In the genomic region with DNA sequence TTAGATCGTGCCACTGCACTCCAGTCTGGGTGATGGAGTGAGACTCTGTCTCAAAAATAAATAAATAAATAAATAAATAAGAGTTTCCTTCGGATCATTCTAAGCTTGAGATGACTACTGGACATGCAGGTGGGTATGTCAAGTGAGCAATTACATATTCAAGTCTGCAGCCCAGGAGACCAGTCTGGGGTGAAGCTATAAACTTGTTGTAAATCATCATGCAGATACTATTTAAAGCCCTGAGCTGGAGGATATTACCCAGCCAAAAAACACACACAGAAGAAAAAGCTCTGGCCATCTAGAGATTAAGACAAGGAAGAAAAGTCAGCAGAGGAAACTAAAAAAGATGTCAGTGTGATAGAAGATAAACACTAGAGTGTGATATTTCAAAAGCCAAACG, we compare ENCODE assay signal across 27 cellular contexts. TPM values are rescaled to one million over a fixed set of nuclear protein-coding genes. Genes with fewer than 3 reads are reported as not detected.
DNase-seq lines count a peak whose midpoint lies in the region; ATAC-seq and TF ChIP-seq lines count a peak whose summit lies in the region.
"Had no signal": no experiment of that assay in that cellular context is flagged by ENCODE, and none has a peak within 500 bp of the region (broad histone marks: within the 10 kb centered on the region; RNA-seq: fewer than 3 reads in every experiment).

No MANE protein-coding gene starts in this region.

- H3K27ac ChIP-seq in coronary artery (peak overlapping the region; percentile 57 to 63), sigmoid colon (peak overlapping the region in 3 of 4 donors; percentile 10 to 59 (median 52)), tibial artery (peak overlapping the region; percentile 62 to 77), testis (no peak overlapping the region)
- H3K27ac ChIP-seq in CD4-positive, alpha-beta T cell (ENCODE audit: low read depth, low read length), result no peak overlapping the region
- H3K27ac ChIP-seq: BLaER1 had no signal

- H3K27me3 Mint-ChIP-seq in CD4-positive, alpha-beta T cell, result no peaks in the 10 kb centered on the region
- H3K27me3 Mint-ChIP-seq: CD4-positive, CD25-positive, alpha-beta regulatory T cell had no signal

- H3K36me3 ChIP-seq in sigmoid colon (no peaks in the 10 kb centered on the region), tibial artery (no peaks in the 10 kb centered on the region), testis (ENCODE audit: low read depth, missing control alignments) (no peaks in the 10 kb centered on the region)
- H3K36me3 ChIP-seq: BE2C, BLaER1 had no signal

- TF ChIP-seq POLR2A in sigmoid colon (IDR thresholded peaks at IDR 0.05), result no peak
- no peak for TF ChIP-seq POLR2A in testis (IDR thresholded peaks at IDR 0.05)

- DNase-seq in coronary artery (ENCODE audit: low spot score) (no peak), sigmoid colon (no peak), tibial artery (no peak), NCI-H1092 treated with DMSO at 0.1 percent for 48 hours (lab: John Stamatoyannopoulos, UW) (no peak), testis (no peak), G401 (ENCODE audit: low spot score) (no peak)
- DNase-seq in CD4-positive, alpha-beta T cell, result no peak
- DNase-seq: 8988T; ACHN; BE2C; C1 segment of cervical spinal cord; Caco-2; Calu3; CD4-positive, CD25-positive, alpha-beta regulatory T cell; CD8-positive, alpha-beta T cell; DMS 273 treated with DMSO at 0.1 percent for 48 hours; DMS153; DMS53; DMS79; DND-41; EL; GF-D8 had no signal

- H3K27me3 ChIP-seq in sigmoid colon (no peaks in the 10 kb centered on the region), tibial artery (no peaks in the 10 kb centered on the region), testis (no peaks in the 10 kb centered on the region)
- H3K27me3 ChIP-seq in CD4-positive, alpha-beta T cell (ENCODE audit: control insufficient read depth, insufficient read depth, low read length), result no peaks in the 10 kb centered on the region
- H3K27me3 ChIP-seq: BE2C, BLaER1 had no signal

- POLR2A ChIA-PET in CD4-positive, alpha-beta T cell (lab: Charles Lee), result no interaction called here

- intact Hi-C loops in sigmoid colon (cut with DNase I) (no loop called here), tibial artery (cut with DNase I; ENCODE audit: low total_unique reads) (no loop called here), testis (cut with DNase I; ENCODE audit: low total_unique reads) (no loop called here)
- intact Hi-C loops in CD4-positive, alpha-beta T cell (cut with DNase I, micrococcal nuclease), result no loop called here

- H3K9me3 ChIP-seq in sigmoid colon (no peaks in the 10 kb centered on the region), tibial artery (no peaks in the 10 kb centered on the region), testis (no peaks in the 10 kb centered on the region)
- no peaks in the 10 kb centered on the region for H3K9me3 ChIP-seq in CD4-positive, alpha-beta T cell (ENCODE audit: control insufficient read depth, low read length)
- H3K9me3 ChIP-seq: BE2C, BLaER1, Caco-2 had no signal

- peaks cover 4% of the 10 kb centered on the region for H3K9me3 Mint-ChIP-seq in CD4-positive, alpha-beta T cell
- H3K9me3 Mint-ChIP-seq: CD8-positive, alpha-beta T cell had no signal

- H3K4me3 ChIP-seq in coronary artery, result no peak overlapping the region
- H3K4me3 ChIP-seq in sigmoid colon, result no peak overlapping the region
- no peak overlapping the region for H3K4me3 ChIP-seq in tibial artery
- H3K4me3 ChIP-seq in testis, result no peak overlapping the region
- H3K4me3 ChIP-seq: BLaER1 had no signal

- no peak for ATAC-seq in CD4-positive, alpha-beta T cell (ENCODE audit: poor library complexity)
- ATAC-seq: CD8-positive, alpha-beta T cell had no signal

- no peaks in the 10 kb centered on the region for H3K4me1 Mint-ChIP-seq in CD4-positive, alpha-beta T cell (ENCODE audit: low read depth)
- H3K4me1 Mint-ChIP-seq: CD14-positive monocyte had no signal

- H3K4me1 ChIP-seq in sigmoid colon, result peaks cover 0 to 26% (median 25%) of the 10 kb centered on the region in 4 donors
- H3K4me1 ChIP-seq in tibial artery, result peaks cover 0 to 49% (median 28%) of the 10 kb centered on the region in 4 donors
- no peaks in the 10 kb centered on the region for H3K4me1 ChIP-seq in testis
- H3K4me1 ChIP-seq: BE2C, Caco-2 had no signal

- WGBS in sigmoid colon, 2 donors, result 67 to 72% methylated on average over 3 of the region's 3 CpGs
- WGBS in testis, 2 donors, result 84% methylated on average over 3 of the region's 3 CpGs

- in situ Hi-C loops in G401 (cut with HindIII; ENCODE audit: low sequenced_read_pairs), result no loop called here

- CTCF ChIA-PET in CD4-positive, alpha-beta T cell (lab: Charles Lee), result no interaction called here

- no peak overlapping the region for H3K27ac Mint-ChIP-seq in CD4-positive, alpha-beta T cell
- H3K27ac Mint-ChIP-seq: CD14-positive monocyte; CD8-positive, alpha-beta T cell had no signal

- TF ChIP-seq EP300 in sigmoid colon (IDR thresholded peaks at IDR 0.05), result no peak

- no peaks in the 10 kb centered on the region for H3K36me3 Mint-ChIP-seq in CD4-positive, alpha-beta T cell (ENCODE audit: low read depth)
- H3K36me3 Mint-ChIP-seq: CD14-positive monocyte; CD4-positive, CD25-positive, alpha-beta regulatory T cell; CD8-positive, alpha-beta T cell had no signal

- TF ChIP-seq CTCF in coronary artery (IDR thresholded peaks at IDR 0.05) (no peak), sigmoid colon (IDR thresholded peaks at IDR 0.05) (no peak), tibial artery (IDR thresholded peaks at IDR 0.05) (no peak), testis (IDR thresholded peaks at IDR 0.05) (no peak)
- TF ChIP-seq CTCF in CD4-positive, alpha-beta T cell (IDR thresholded peaks at IDR 0.05), result no peak

- H3K4me3 Mint-ChIP-seq in CD4-positive, alpha-beta T cell, result no peak overlapping the region
- H3K4me3 Mint-ChIP-seq: CD14-positive monocyte; CD4-positive, CD25-positive, alpha-beta regulatory T cell; CD8-positive, alpha-beta T cell had no signal

RNA-seq across cellular contexts. Expression of a gene that starts 47.0 kb away (rescaled TPM):
- total RNA-seq in sigmoid colon (10 to 100 TPM; 71.5 to 98.1 (median 87.7) TPM), testis (10 to 100 TPM; 11.3 TPM)
- polyA plus RNA-seq in sigmoid colon (1 to 10 TPM in 2 of 3 donors, under 1 TPM in 1; 0.23 to 1.8 (median 1.7) TPM), testis (ENCODE audit: insufficient read depth, low read depth, low replicate concordance) (7.7 TPM)
- total RNA-seq in CD4-positive, alpha-beta T cell, result not detected
- total RNA-seq in G401 (2014; rRNA removed; shearing (Covaris generic)), result not detected in 2 replicates
- total RNA-seq: A673; Caco-2; Calu3; CD4-positive, CD25-positive, alpha-beta regulatory T cell; CD8-positive, alpha-beta T cell; Daoy had no signal
- polyA plus RNA-seq: AG04450; CD14-positive monocyte; CD4-positive, CD25-positive, alpha-beta regulatory T cell had no signal

Comparison
In these comparisons a context has a peak if more than half of its experiments do, and no peak if none do; other contexts are left out.
1. H3K27ac ChIP-seq: peak in coronary artery (2 of 2), sigmoid colon (3 of 4) and tibial artery (2 of 2); none in CD4-positive, alpha-beta T cell (single experiment) and testis (0 of 2).
2. RNA of a gene that starts 47.0 kb away (total RNA-seq): 71.5 to 98.1 TPM in sigmoid colon and 11.3 TPM in testis; not detected in CD4-positive, alpha-beta T cell and not detected in G401; every median in the first group is over 10 times any median in the second.